1 cellular context compared by ENCODE assay signal in genomic region chr1:93078935-93079654, GRCh38.
TF ChIP-seq lines count a peak whose summit lies in the region.

Gene MTF2, plus strand, starts transcription at chr1:93079283. Its CDS starts 244 bp downstream, at chr1:93079527.

TF ChIP-seq in WTC11, 78 proteins besides CTCF, POLR2A, EP300 and RAD21 (continued from another document and continues in another):
- TF ChIP-seq, protein P1, sequence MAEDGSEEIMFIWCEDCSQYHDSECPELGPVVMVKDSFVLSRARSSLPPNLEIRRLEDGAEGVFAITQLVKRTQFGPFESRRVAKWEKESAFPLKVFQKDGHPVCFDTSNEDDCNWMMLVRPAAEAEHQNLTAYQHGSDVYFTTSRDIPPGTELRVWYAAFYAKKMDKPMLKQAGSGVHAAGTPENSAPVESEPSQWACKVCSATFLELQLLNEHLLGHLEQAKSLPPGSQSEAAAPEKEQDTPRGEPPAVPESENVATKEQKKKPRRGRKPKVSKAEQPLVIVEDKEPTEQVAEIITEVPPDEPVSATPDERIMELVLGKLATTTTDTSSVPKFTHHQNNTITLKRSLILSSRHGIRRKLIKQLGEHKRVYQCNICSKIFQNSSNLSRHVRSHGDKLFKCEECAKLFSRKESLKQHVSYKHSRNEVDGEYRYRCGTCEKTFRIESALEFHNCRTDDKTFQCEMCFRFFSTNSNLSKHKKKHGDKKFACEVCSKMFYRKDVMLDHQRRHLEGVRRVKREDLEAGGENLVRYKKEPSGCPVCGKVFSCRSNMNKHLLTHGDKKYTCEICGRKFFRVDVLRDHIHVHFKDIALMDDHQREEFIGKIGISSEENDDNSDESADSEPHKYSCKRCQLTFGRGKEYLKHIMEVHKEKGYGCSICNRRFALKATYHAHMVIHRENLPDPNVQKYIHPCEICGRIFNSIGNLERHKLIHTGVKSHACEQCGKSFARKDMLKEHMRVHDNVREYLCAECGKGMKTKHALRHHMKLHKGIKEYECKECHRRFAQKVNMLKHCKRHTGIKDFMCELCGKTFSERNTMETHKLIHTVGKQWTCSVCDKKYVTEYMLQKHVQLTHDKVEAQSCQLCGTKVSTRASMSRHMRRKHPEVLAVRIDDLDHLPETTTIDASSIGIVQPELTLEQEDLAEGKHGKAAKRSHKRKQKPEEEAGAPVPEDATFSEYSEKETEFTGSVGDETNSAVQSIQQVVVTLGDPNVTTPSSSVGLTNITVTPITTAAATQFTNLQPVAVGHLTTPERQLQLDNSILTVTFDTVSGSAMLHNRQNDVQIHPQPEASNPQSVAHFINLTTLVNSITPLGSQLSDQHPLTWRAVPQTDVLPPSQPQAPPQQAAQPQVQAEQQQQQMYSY (CRISPR knock-in tag; IDR thresholded peaks at IDR 0.05): no peak
- TF ChIP-seq E2F5 (CRISPR knock-in tag; IDR thresholded peaks at IDR 0.05) (peak; percentile 97), NR1H2 (CRISPR knock-in tag; IDR thresholded peaks at IDR 0.05) (no peak), EMX1 (CRISPR knock-in tag; IDR thresholded peaks at IDR 0.05) (peak; percentile 68; the same call in 1 of the 2 replicates), GABPB1 (CRISPR knock-in tag; IDR thresholded peaks at IDR 0.05) (peak; percentile 88), FOXP1 (CRISPR knock-in tag; IDR thresholded peaks at IDR 0.05; ENCODE audit: borderline replicate concordance) (peak; percentile 99), TEAD4 (CRISPR knock-in tag; IDR thresholded peaks at IDR 0.05) (0 out of 2 replicates have a peak, but pooled peaks have one; percentile 58), ZNF512 (CRISPR knock-in tag; IDR thresholded peaks at IDR 0.05; ENCODE audit: borderline replicate concordance) (peak; percentile 88; the same call in 1 of the 2 replicates), ZNF121 (CRISPR knock-in tag; IDR thresholded peaks at IDR 0.05) (peak; percentile 49; the same call in 1 of the 2 replicates), JUN (CRISPR knock-in tag; IDR thresholded peaks at IDR 0.05) (peak; percentile 16; the same call in 1 of the 2 replicates), NR3C1 (CRISPR knock-in tag; conservative IDR thresholded peaks at IDR 0.05; ENCODE audit: low read depth) (peak; percentile 88; the same call in 1 of the 2 replicates), E2F4 (CRISPR knock-in tag; IDR thresholded peaks at IDR 0.05; ENCODE audit: borderline replicate concordance, low read depth) (peak; percentile 80; the same call in 1 of the 2 replicates), KAT7 (CRISPR knock-in tag; IDR thresholded peaks at IDR 0.05; ENCODE audit: borderline replicate concordance) (peak; percentile 84; the same call in 1 of the 2 replicates), IRF1 (CRISPR knock-in tag; IDR thresholded peaks at IDR 0.05) (peak; percentile 94), ZNF232 (CRISPR knock-in tag; IDR thresholded peaks at IDR 0.05) (peak; percentile 94), CDX4 (CRISPR knock-in tag; IDR thresholded peaks at IDR 0.05; ENCODE audit: borderline replicate concordance) (no peak), ZNF138 (CRISPR knock-in tag; conservative IDR thresholded peaks at IDR 0.05) (peak; percentile 94), ZNF416 (CRISPR knock-in tag; IDR thresholded peaks at IDR 0.05) (peak; percentile 85; the same call in 1 of the 2 replicates), ZMAT4 (CRISPR knock-in tag; IDR thresholded peaks at IDR 0.05) (no peak), MXD4 (CRISPR knock-in tag; IDR thresholded peaks at IDR 0.05; ENCODE audit: borderline replicate concordance) (no peak), NFE2L1 (CRISPR knock-in tag; IDR thresholded peaks at IDR 0.05) (peak; percentile 89; the same call in 1 of the 2 replicates)
- TF ChIP-seq, protein P2, sequence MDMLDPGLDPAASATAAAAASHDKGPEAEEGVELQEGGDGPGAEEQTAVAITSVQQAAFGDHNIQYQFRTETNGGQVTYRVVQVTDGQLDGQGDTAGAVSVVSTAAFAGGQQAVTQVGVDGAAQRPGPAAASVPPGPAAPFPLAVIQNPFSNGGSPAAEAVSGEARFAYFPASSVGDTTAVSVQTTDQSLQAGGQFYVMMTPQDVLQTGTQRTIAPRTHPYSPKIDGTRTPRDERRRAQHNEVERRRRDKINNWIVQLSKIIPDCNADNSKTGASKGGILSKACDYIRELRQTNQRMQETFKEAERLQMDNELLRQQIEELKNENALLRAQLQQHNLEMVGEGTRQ (CRISPR knock-in tag; IDR thresholded peaks at IDR 0.05): peak; percentile 59
- TF ChIP-seq, protein P3, sequence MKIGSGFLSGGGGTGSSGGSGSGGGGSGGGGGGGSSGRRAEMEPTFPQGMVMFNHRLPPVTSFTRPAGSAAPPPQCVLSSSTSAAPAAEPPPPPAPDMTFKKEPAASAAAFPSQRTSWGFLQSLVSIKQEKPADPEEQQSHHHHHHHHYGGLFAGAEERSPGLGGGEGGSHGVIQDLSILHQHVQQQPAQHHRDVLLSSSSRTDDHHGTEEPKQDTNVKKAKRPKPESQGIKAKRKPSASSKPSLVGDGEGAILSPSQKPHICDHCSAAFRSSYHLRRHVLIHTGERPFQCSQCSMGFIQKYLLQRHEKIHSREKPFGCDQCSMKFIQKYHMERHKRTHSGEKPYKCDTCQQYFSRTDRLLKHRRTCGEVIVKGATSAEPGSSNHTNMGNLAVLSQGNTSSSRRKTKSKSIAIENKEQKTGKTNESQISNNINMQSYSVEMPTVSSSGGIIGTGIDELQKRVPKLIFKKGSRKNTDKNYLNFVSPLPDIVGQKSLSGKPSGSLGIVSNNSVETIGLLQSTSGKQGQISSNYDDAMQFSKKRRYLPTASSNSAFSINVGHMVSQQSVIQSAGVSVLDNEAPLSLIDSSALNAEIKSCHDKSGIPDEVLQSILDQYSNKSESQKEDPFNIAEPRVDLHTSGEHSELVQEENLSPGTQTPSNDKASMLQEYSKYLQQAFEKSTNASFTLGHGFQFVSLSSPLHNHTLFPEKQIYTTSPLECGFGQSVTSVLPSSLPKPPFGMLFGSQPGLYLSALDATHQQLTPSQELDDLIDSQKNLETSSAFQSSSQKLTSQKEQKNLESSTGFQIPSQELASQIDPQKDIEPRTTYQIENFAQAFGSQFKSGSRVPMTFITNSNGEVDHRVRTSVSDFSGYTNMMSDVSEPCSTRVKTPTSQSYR (CRISPR knock-in tag; IDR thresholded peaks at IDR 0.05): peak; percentile 93
- TF ChIP-seq, protein P4, sequence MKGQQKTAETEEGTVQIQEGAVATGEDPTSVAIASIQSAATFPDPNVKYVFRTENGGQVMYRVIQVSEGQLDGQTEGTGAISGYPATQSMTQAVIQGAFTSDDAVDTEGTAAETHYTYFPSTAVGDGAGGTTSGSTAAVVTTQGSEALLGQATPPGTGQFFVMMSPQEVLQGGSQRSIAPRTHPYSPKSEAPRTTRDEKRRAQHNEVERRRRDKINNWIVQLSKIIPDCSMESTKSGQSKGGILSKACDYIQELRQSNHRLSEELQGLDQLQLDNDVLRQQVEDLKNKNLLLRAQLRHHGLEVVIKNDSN (CRISPR knock-in tag; IDR thresholded peaks at IDR 0.05): no peak; the same call in none of the 2 replicates
- TF ChIP-seq, protein P5, sequence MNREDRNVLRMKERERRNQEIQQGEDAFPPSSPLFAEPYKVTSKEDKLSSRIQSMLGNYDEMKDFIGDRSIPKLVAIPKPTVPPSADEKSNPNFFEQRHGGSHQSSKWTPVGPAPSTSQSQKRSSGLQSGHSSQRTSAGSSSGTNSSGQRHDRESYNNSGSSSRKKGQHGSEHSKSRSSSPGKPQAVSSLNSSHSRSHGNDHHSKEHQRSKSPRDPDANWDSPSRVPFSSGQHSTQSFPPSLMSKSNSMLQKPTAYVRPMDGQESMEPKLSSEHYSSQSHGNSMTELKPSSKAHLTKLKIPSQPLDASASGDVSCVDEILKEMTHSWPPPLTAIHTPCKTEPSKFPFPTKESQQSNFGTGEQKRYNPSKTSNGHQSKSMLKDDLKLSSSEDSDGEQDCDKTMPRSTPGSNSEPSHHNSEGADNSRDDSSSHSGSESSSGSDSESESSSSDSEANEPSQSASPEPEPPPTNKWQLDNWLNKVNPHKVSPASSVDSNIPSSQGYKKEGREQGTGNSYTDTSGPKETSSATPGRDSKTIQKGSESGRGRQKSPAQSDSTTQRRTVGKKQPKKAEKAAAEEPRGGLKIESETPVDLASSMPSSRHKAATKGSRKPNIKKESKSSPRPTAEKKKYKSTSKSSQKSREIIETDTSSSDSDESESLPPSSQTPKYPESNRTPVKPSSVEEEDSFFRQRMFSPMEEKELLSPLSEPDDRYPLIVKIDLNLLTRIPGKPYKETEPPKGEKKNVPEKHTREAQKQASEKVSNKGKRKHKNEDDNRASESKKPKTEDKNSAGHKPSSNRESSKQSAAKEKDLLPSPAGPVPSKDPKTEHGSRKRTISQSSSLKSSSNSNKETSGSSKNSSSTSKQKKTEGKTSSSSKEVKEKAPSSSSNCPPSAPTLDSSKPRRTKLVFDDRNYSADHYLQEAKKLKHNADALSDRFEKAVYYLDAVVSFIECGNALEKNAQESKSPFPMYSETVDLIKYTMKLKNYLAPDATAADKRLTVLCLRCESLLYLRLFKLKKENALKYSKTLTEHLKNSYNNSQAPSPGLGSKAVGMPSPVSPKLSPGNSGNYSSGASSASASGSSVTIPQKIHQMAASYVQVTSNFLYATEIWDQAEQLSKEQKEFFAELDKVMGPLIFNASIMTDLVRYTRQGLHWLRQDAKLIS (CRISPR knock-in tag; IDR thresholded peaks at IDR 0.05; ENCODE audit: borderline replicate concordance): peak; percentile 99
- TF ChIP-seq, protein P6, sequence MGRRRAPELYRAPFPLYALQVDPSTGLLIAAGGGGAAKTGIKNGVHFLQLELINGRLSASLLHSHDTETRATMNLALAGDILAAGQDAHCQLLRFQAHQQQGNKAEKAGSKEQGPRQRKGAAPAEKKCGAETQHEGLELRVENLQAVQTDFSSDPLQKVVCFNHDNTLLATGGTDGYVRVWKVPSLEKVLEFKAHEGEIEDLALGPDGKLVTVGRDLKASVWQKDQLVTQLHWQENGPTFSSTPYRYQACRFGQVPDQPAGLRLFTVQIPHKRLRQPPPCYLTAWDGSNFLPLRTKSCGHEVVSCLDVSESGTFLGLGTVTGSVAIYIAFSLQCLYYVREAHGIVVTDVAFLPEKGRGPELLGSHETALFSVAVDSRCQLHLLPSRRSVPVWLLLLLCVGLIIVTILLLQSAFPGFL (CRISPR knock-in tag; IDR thresholded peaks at IDR 0.05; ENCODE audit: borderline replicate concordance): peak; percentile 87; the same call in 1 of the 2 replicates
